In the genomic region with DNA sequence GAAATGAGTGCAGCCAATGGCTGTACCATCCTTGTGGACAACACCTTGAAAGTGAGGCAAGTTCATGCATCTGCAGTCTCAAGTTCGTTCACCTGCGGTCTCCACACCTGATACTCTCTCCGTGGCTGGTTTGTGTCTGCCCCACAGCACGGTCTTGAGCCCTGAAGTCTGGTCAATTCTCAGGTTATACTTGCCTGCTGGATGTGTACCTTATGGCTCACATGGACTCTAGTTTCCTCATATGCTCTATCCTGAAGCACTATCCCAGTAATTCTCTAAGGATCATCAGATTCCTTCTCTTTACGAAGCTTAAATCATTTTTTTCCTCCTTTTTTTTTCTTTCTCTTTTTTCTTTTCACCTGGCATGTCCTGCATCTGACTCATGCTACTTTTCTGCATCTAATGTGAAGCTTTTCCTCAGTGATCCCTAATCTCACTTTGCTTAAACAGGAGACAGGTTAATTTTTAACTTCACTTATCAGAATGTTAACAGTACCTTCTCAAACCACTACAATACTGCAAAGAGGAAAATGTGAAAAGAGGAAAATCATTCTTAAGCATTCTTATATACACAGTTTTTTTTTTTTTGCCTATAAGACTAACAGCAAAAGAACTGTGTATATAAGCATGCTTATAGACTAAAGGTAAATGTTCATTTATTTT, we compare ENCODE assay signal across 19 cellular contexts.
A peak's percentile ranks its signal among the peaks of the same experiment; 100 is the strongest.
DNase-seq lines count a peak whose midpoint lies in the region; ATAC-seq, FAIRE-seq and TF ChIP-seq lines count a peak whose summit lies in the region.
"Had no signal": no experiment of that assay in that cellular context is flagged by ENCODE, and none has a peak within 500 bp of the region (broad histone marks: within the 10 kb centered on the region; RNA-seq: fewer than 3 reads in every experiment).

No MANE protein-coding gene starts in this region.

- H3K4me1 ChIP-seq in breast epithelium, result no peaks in the 10 kb centered on the region
- no peaks in the 10 kb centered on the region for H3K4me1 ChIP-seq in left lung
- peaks cover 0 to 3% of the 10 kb centered on the region in 2 donors for H3K4me1 ChIP-seq in small intestine (ENCODE audit: control insufficient read depth in 2 of 2, insufficient read depth in 1 of 2, low read depth in 1 of 2, low read length in 1 of 2)

- peak; percentile 71 for FAIRE-seq in small intestine (lab: Jason Lieb, UNC)
- FAIRE-seq: A204.1, GM12892 had no signal

- H3K27me3 ChIP-seq in breast epithelium, result no peaks in the 10 kb centered on the region
- no peaks in the 10 kb centered on the region for H3K27me3 ChIP-seq in left lung
- H3K27me3 ChIP-seq in small intestine (ENCODE audit: control insufficient read depth in 2 of 2, insufficient read depth in 2 of 2, low read length in 2 of 2), result no peaks in the 10 kb centered on the region
- H3K27me3 ChIP-seq: BLaER1 treated with 17β-estradiol and CSF1 and Interleukin-3, amounts not matched to agents 10 nM and 100 nM; Peyer's patch had no signal

- TF ChIP-seq CTCF in Calu3 (IDR thresholded peaks at IDR 0.05; ENCODE audit: unreplicated experiment) (no peak), breast epithelium (IDR thresholded peaks at IDR 0.05) (no peak), left lung (IDR thresholded peaks at IDR 0.05) (no peak), nephron progenitor cell (IDR thresholded peaks at IDR 0.05) (no peak), foreskin fibroblast (IDR thresholded peaks at IDR 0.05; ENCODE audit: low read depth, low read length) (no peak)

- CTCF ChIA-PET in Calu3 (lab: Charles Lee), result interaction anchor here (0.7 kb wide), 1 partner anchor 222 kb away, joined by 3 read pairs; no protein-coding TSS in a partner anchor

- H3K27me3 Mint-ChIP-seq in Calu3 (ENCODE audit: unreplicated experiment), result no peaks in the 10 kb centered on the region
- H3K27me3 Mint-ChIP-seq in nephron progenitor cell (ENCODE audit: low read depth, poor library complexity), result peaks cover 3% of the 10 kb centered on the region

- no peak for DNase-seq in Calu3
- no peak for DNase-seq in breast epithelium (ENCODE audit: low spot score in 2 of 2)
- no peak for DNase-seq in left lung
- peak; percentile 69 for DNase-seq in small intestine
- DNase-seq in nephron progenitor cell, result no peak
- no peak for DNase-seq in activated naive CD4-positive, alpha-beta T cell treated with anti-CD3 and anti-CD28 coated beads, Interleukin-2, amount 50 U/mL, for 72 hours (ENCODE audit: low spot score in 2 of 2)
- no peak for DNase-seq in foreskin fibroblast
- DNase-seq: DMS 273 treated with DMSO at 0.1 percent for 48 hours, GOT3, KBM-7, NCI-H146, NCI-H2081, NCI-H774, Peyer's patch, Right ventricle myocardium superior had no signal

- H3K4me3 ChIP-seq in breast epithelium (no peak overlapping the region), left lung (no peak overlapping the region), small intestine (ENCODE audit: low read depth in 1 of 2, low read length in 2 of 2) (no peak overlapping the region), foreskin fibroblast (ENCODE audit: low read depth in 1 of 2, low read length in 2 of 2) (no peak overlapping the region)
- H3K4me3 ChIP-seq: BLaER1 treated with 17β-estradiol and CSF1 and Interleukin-3, amounts not matched to agents 10 nM and 100 nM; Peyer's patch had no signal

- peaks cover 5% of the 10 kb centered on the region for H3K36me3 Mint-ChIP-seq in Calu3 (ENCODE audit: insufficient read depth, unreplicated experiment)
- peaks cover 16% of the 10 kb centered on the region for H3K36me3 Mint-ChIP-seq in nephron progenitor cell (ENCODE audit: low read depth)
- no peaks in the 10 kb centered on the region for H3K36me3 Mint-ChIP-seq in activated naive CD4-positive, alpha-beta T cell treated with anti-CD3 and anti-CD28 coated beads, Interleukin-2, amount 50 U/mL, for 72 hours

- H3K9me3 ChIP-seq in breast epithelium, result peaks cover 0 to under 1% of the 10 kb centered on the region in 2 donors
- peaks cover 0 to 12% of the 10 kb centered on the region in 2 donors for H3K9me3 ChIP-seq in left lung
- H3K9me3 ChIP-seq in small intestine (ENCODE audit: control insufficient read depth, low read depth), result no peaks in the 10 kb centered on the region

- peaks cover 2% of the 10 kb centered on the region for H3K9me3 Mint-ChIP-seq in Calu3 (ENCODE audit: low read depth, unreplicated experiment)
- H3K9me3 Mint-ChIP-seq in nephron progenitor cell, result peaks cover 27% of the 10 kb centered on the region
- peaks cover 5 to 13% of the 10 kb centered on the region in 2 donors for H3K9me3 Mint-ChIP-seq in activated naive CD4-positive, alpha-beta T cell treated with anti-CD3 and anti-CD28 coated beads, Interleukin-2, amount 50 U/mL, for 72 hours

- peak overlapping the region; percentile 66 for H3K27ac Mint-ChIP-seq in Calu3 (ENCODE audit: unreplicated experiment)
- no peak overlapping the region for H3K27ac Mint-ChIP-seq in nephron progenitor cell
- H3K27ac Mint-ChIP-seq in activated naive CD4-positive, alpha-beta T cell treated with anti-CD3 and anti-CD28 coated beads, Interleukin-2, amount 50 U/mL, for 72 hours, result no peak overlapping the region

- H3K36me3 ChIP-seq in breast epithelium (no peaks in the 10 kb centered on the region), left lung (no peaks in the 10 kb centered on the region), small intestine (ENCODE audit: control insufficient read depth in 2 of 2, insufficient read depth in 2 of 2, low read length in 2 of 2) (no peaks in the 10 kb centered on the region)
- H3K36me3 ChIP-seq: BLaER1 treated with 17β-estradiol and CSF1 and Interleukin-3, amounts not matched to agents 10 nM and 100 nM; Peyer's patch had no signal

- peaks cover 36% of the 10 kb centered on the region for H3K4me1 Mint-ChIP-seq in Calu3 (ENCODE audit: low read depth, unreplicated experiment)
- peaks cover 22% of the 10 kb centered on the region for H3K4me1 Mint-ChIP-seq in nephron progenitor cell

- H3K4me3 Mint-ChIP-seq in Calu3 (ENCODE audit: low read depth, unreplicated experiment) (peak overlapping the region; percentile 57), nephron progenitor cell (no peak overlapping the region)

- 23 to 65% (median 29%) methylated on average over 5 of the region's 5 CpGs for WGBS in small intestine, 3 donors

- H3K27ac ChIP-seq in breast epithelium (peak overlapping the region; percentile 54 to 63), left lung (no peak overlapping the region), small intestine (ENCODE audit: low read depth in 1 of 2, low read length in 1 of 2) (peak overlapping the region in 1 of 2 donors; percentile 48)
- H3K27ac ChIP-seq: BLaER1 treated with 17β-estradiol and CSF1 and Interleukin-3, amounts not matched to agents 10 nM and 100 nM; Peyer's patch had no signal

- intact Hi-C loops in Calu3 (cut with micrococcal nuclease; ENCODE audit: unreplicated experiment) (loop anchor here (5.0 to 10.0 kb wide), 2 partner anchors 101 to 129 kb away; no protein-coding TSS in a partner anchor), breast epithelium (cut with DNase I; ENCODE audit: low total_unique reads) (no loop called here), left lung (cut with DNase I) (no loop called here)

- BruUV-seq in Calu3 (replicated peaks; lab: Mats Ljungman, UMichigan), result no TSS peak

- no peak for TF ChIP-seq POLR2A in breast epithelium (IDR thresholded peaks at IDR 0.05)

- ATAC-seq in left lung, result peak; percentile 86
- ATAC-seq in activated naive CD4-positive, alpha-beta T cell treated with anti-CD3 and anti-CD28 coated beads, Interleukin-2, amount 50 U/mL, for 72 hours, result no peak
- ATAC-seq in HG03139 (IDR thresholded peaks at IDR 0.05; ENCODE audit: unreplicated experiment), result no peak

Comparison
In these comparisons a context has a peak if more than half of its experiments do, and no peak if none do; other contexts are left out.
1. H3K27ac ChIP-seq: peak in breast epithelium (2 of 2); none in left lung (0 of 2).